Comparison of ENCODE assay signal across 8 cellular contexts in genomic region chr11:10856689-10857603, GRCh38. TPM values are rescaled to one million over a fixed set of nuclear protein-coding genes. Genes with fewer than 3 reads are reported as not detected.
DNase-seq lines count a peak whose midpoint lies in the region; ATAC-seq and TF ChIP-seq lines count a peak whose summit lies in the region.

No MANE protein-coding gene starts in this region.

- 5% methylated on average over 22 of the region's 22 CpGs for WGBS in thymus

- H3K36me3 ChIP-seq in lower lobe of right lung, result peaks cover 40% of the 10 kb centered on the region
- peaks cover 24% of the 10 kb centered on the region for H3K36me3 ChIP-seq in thymus (ENCODE audit: control insufficient read depth, insufficient read depth)

- H3K27me3 ChIP-seq in lower lobe of right lung (ENCODE audit: low read depth), result no peaks in the 10 kb centered on the region
- H3K27me3 ChIP-seq in thymus (ENCODE audit: control insufficient read depth, insufficient read depth), result no peaks in the 10 kb centered on the region

- H3K4me1 ChIP-seq in lower lobe of right lung, result peaks cover 31% of the 10 kb centered on the region
- H3K4me1 ChIP-seq in thymus (ENCODE audit: control insufficient read depth, insufficient read depth, low read length), result peaks cover 9% of the 10 kb centered on the region

- H3K27ac ChIP-seq in lower lobe of right lung, result peak overlapping the region; percentile 96
- H3K27ac ChIP-seq in thymus (ENCODE audit: low read depth), result peak overlapping the region; percentile 99

- TF ChIP-seq CTCF in lower lobe of right lung (IDR thresholded peaks at IDR 0.05), result no peak

- intact Hi-C loops in lower lobe of right lung (cut with DNase I), result loop anchor here (10.0 kb wide), 1 partner anchor 52 kb away; the partner anchor contains the start of gene EIF4G2

- H3K9me3 ChIP-seq in lower lobe of right lung (no peaks in the 10 kb centered on the region), thymus (ENCODE audit: control insufficient read depth) (no peaks in the 10 kb centered on the region)

- peak; percentile 15 for DNase-seq in NCI-H2171 treated with DMSO at 0.1 percent for 48 hours (lab: John Stamatoyannopoulos, UW)
- no peak for DNase-seq in NCI-H2171 (lab: John Stamatoyannopoulos, UW)
- peak; percentile 48 for DNase-seq in SK-N-DZ (ENCODE audit: low spot score)
- DNase-seq in effector CD8-positive, alpha-beta T cell (lab: John Stamatoyannopoulos, UW), result peak; percentile 47
- DNase-seq in lower lobe of right lung, result peak; percentile 50

- H3K4me3 ChIP-seq in lower lobe of right lung, result peak overlapping the region; percentile 80
- peak overlapping the region; percentile 88 for H3K4me3 ChIP-seq in thymus (ENCODE audit: low read length)

- ATAC-seq in GM19467 (IDR thresholded peaks at IDR 0.05; ENCODE audit: unreplicated experiment) (peak; percentile 12), HG03558 (IDR thresholded peaks at IDR 0.05; ENCODE audit: extremely low read depth, unreplicated experiment) (peak; percentile 3), lower lobe of right lung (peak; percentile 37 to 57)

RNA-seq across cellular contexts. Expression of gene ZBED5, which starts 0.9 kb away (rescaled TPM):
- polyA plus RNA-seq in SK-N-DZ (2014; cell fraction: cytosol; rRNA removed), result 47.6 and 51.4 TPM in 2 replicates
- polyA plus RNA-seq in SK-N-DZ (2014; cell fraction: nucleus; rRNA removed), result 74.8 and 118 TPM in 2 replicates
- total RNA-seq in lower lobe of right lung, result 45.5 TPM
- 131 TPM for polyA plus RNA-seq in thymus

RNA-seq across cellular contexts. Expression of gene EIF4G2, which starts 48.2 kb away (rescaled TPM):
- polyA plus RNA-seq in SK-N-DZ (2014; cell fraction: cytosol; rRNA removed), result 600 and 624 TPM in 2 replicates
- 541 and 569 TPM in 2 replicates for polyA plus RNA-seq in SK-N-DZ (2014; cell fraction: nucleus; rRNA removed)
- 778 TPM for total RNA-seq in lower lobe of right lung
- polyA plus RNA-seq in thymus, result 391 TPM
